Comparison of ENCODE assay signal across 1 cellular context in genomic region chr20:4135385-4136077, GRCh38.
TF ChIP-seq lines count a peak whose summit lies in the region.

No MANE protein-coding gene starts in this region.

TF ChIP-seq in K562, 482 proteins besides CTCF, POLR2A, EP300 and RAD21 (continued from another document):
- TF ChIP-seq CEBPZ (IDR thresholded peaks at IDR 0.05; ENCODE audit: borderline replicate concordance, low read depth, low read length) (no peak), KDM1A (IDR thresholded peaks at IDR 0.05) (0 out of 4 replicates have a peak, but pooled peaks of 1 of the 2 experiments have one; percentile 7), ZEB2 (IDR thresholded peaks at IDR 0.05) (0 out of 2 replicates have a peak, but pooled peaks have one; percentile 39), ZNF184 (CRISPR knock-in tag; IDR thresholded peaks at IDR 0.05) (no peak)
- TF ChIP-seq, protein P1, sequence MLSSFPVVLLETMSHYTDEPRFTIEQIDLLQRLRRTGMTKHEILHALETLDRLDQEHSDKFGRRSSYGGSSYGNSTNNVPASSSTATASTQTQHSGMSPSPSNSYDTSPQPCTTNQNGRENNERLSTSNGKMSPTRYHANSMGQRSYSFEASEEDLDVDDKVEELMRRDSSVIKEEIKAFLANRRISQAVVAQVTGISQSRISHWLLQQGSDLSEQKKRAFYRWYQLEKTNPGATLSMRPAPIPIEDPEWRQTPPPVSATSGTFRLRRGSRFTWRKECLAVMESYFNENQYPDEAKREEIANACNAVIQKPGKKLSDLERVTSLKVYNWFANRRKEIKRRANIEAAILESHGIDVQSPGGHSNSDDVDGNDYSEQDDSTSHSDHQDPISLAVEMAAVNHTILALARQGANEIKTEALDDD (IDR thresholded peaks at IDR 0.05), result peak; percentile 49; the same call in 1 of the 2 replicates
